In the genomic region with DNA sequence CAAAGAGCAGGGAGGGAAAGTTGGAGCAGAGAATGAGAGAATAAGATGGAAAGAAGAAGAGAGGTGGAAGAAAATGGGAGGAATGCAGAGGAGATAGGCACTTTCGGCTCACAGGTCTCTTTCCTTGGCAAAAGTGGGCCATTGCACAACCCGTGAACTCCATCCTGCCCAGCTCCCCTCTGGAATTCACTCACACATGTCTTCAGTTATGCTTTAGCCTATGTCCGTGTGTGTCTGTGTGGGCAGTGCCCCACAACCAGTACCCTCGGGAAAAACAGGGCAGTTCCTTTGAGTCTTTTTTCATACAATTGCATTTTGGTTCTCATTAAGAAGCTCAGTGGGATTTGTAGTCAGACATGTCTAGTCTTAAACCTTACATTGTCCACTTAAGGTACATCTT, we compare ENCODE assay signal across 28 cellular contexts. TPM values are rescaled to one million over a fixed set of nuclear protein-coding genes. Genes with fewer than 3 reads are reported as not detected.
DNase-seq lines count a peak whose midpoint lies in the region; ATAC-seq and FAIRE-seq lines count a peak whose summit lies in the region.
"Had no signal": no experiment of that assay in that cellular context is flagged by ENCODE, and none has a peak within 500 bp of the region (broad histone marks: within the 10 kb centered on the region; RNA-seq: fewer than 3 reads in every experiment).

No MANE protein-coding gene starts in this region.

- intact Hi-C loops in aorta (cut with DNase I): no loop called here

- no peaks in the 10 kb centered on the region for H3K9me3 ChIP-seq in aorta (ENCODE audit: control insufficient read depth, low read length)
- no peaks in the 10 kb centered on the region for H3K9me3 ChIP-seq in CD8-positive, alpha-beta memory T cell (ENCODE audit: low read length)
- H3K9me3 ChIP-seq: BLaER1, SJCRH30 had no signal

- POLR2A ChIA-PET in CD8-positive, alpha-beta memory T cell (lab: Charles Lee): no interaction called here

- no peaks in the 10 kb centered on the region for H3K36me3 Mint-ChIP-seq in CD8-positive, alpha-beta memory T cell
- H3K36me3 Mint-ChIP-seq: CD4-positive, CD25-positive, alpha-beta regulatory T cell had no signal

- WGBS in aorta, 2 donors: 82 to 89% methylated on average over 4 of the region's 4 CpGs

- no peak overlapping the region for H3K4me3 ChIP-seq in aorta (ENCODE audit: low read length in 2 of 2)
- H3K4me3 ChIP-seq in CD8-positive, alpha-beta memory T cell (ENCODE audit: low read length): no peak overlapping the region
- H3K4me3 ChIP-seq: BLaER1, SJCRH30 had no signal

- H3K4me1 ChIP-seq in aorta (ENCODE audit: control insufficient read depth in 1 of 2, insufficient read depth in 2 of 2, low read length in 2 of 2): peaks cover 6 to 7% of the 10 kb centered on the region in 2 donors
- H3K4me1 ChIP-seq in CD8-positive, alpha-beta memory T cell (ENCODE audit: insufficient read depth, low read length): no peaks in the 10 kb centered on the region
- H3K4me1 ChIP-seq: BLaER1, SJCRH30 had no signal

- ATAC-seq in aorta (ENCODE audit: low FRiP score) (no peak), HG02610 (IDR thresholded peaks at IDR 0.05; ENCODE audit: unreplicated experiment) (no peak)
- ATAC-seq: HCT116, HepG2, PC-3, Right ventricle myocardium inferior had no signal

- DNase-seq in AG08395 (ENCODE audit: low spot score) (peak; percentile 13), NCI-H226 (peak; percentile 8), fibroblast of the conjunctiva (ENCODE audit: low read depth) (peak; percentile 54), aorta (no peak), GM19239 (ENCODE audit: insufficient read length, low spot score) (no peak)
- no peak for DNase-seq in CD8-positive, alpha-beta memory T cell
- DNase-seq: CD4-positive, CD25-positive, alpha-beta regulatory T cell; COR-L47; DMS53; GDM1; Karpas-422; NCI-H1105; NCI-H146; NCI-H1930; NCI-H446 treated with DMSO at 0.1 percent for 48 hours; NCI-H526; NCI-H82; NK-92 treated with Interleukin-12 subunit alpha and Interleukin-12 subunit beta, amount 100 ng/mL, for 24 hours; PC-3; SJCRH30 had no signal

- no peak overlapping the region for H3K4me3 Mint-ChIP-seq in CD8-positive, alpha-beta memory T cell
- H3K4me3 Mint-ChIP-seq: CD4-positive, CD25-positive, alpha-beta regulatory T cell had no signal

- no peak for FAIRE-seq in GM19239 (lab: Jason Lieb, UNC)
- FAIRE-seq: GM12891, HepG2 had no signal

- H3K27me3 Mint-ChIP-seq in CD8-positive, alpha-beta memory T cell: peaks cover 3 to 5% of the 10 kb centered on the region in 2 donors
- H3K27me3 Mint-ChIP-seq: CD4-positive, CD25-positive, alpha-beta regulatory T cell had no signal

- no peak overlapping the region for H3K27ac Mint-ChIP-seq in CD8-positive, alpha-beta memory T cell
- H3K27ac Mint-ChIP-seq: CD4-positive, CD25-positive, alpha-beta regulatory T cell had no signal

- no peaks in the 10 kb centered on the region for H3K27me3 ChIP-seq in aorta (ENCODE audit: control insufficient read depth in 1 of 2, insufficient read depth in 2 of 2, low read length in 1 of 2)
- no peaks in the 10 kb centered on the region for H3K27me3 ChIP-seq in CD8-positive, alpha-beta memory T cell (ENCODE audit: insufficient read depth, low read length, poor library complexity, severe bottlenecking)
- H3K27me3 ChIP-seq: BLaER1, SJCRH30 had no signal

- peaks cover 0 to 3% (median 0%) of the 10 kb centered on the region in 5 donors for H3K9me3 Mint-ChIP-seq in CD8-positive, alpha-beta memory T cell

- no peaks in the 10 kb centered on the region for H3K36me3 ChIP-seq in aorta (ENCODE audit: control insufficient read depth in 1 of 2, insufficient read depth in 2 of 2, low read length in 1 of 2)
- no peaks in the 10 kb centered on the region for H3K36me3 ChIP-seq in CD8-positive, alpha-beta memory T cell (ENCODE audit: insufficient read depth, low read length)
- H3K36me3 ChIP-seq: BLaER1, SJCRH30 had no signal

- H3K27ac ChIP-seq in cingulate gyrus (ENCODE audit: low read depth, low read length) (peak overlapping the region; percentile 11), aorta (ENCODE audit: low read depth in 1 of 2, low read length in 2 of 2) (no peak overlapping the region)
- H3K27ac ChIP-seq in CD8-positive, alpha-beta memory T cell (ENCODE audit: low read depth, low read length): no peak overlapping the region
- H3K27ac ChIP-seq: 22Rv1, BLaER1, SJCRH30 had no signal

- no peaks in the 10 kb centered on the region for H3K4me1 Mint-ChIP-seq in CD8-positive, alpha-beta memory T cell
- H3K4me1 Mint-ChIP-seq: CD4-positive, CD25-positive, alpha-beta regulatory T cell had no signal

- CTCF ChIA-PET in CD8-positive, alpha-beta memory T cell (lab: Charles Lee): no interaction called here

RNA-seq across cellular contexts. Expression of a gene that starts 34.5 kb away (rescaled TPM):
- 100 to 1,000 TPM in 1 of 2 donors, 10 to 100 TPM in 1; 47.6 to 101 TPM for total RNA-seq in aorta
- 10 to 100 TPM; 47.8 to 59.0 TPM for polyA plus RNA-seq in aorta
- total RNA-seq in CD8-positive, alpha-beta memory T cell: not detected
- polyA plus RNA-seq in CD8-positive, alpha-beta memory T cell: not detected
- total RNA-seq: CD4-positive, CD25-positive, alpha-beta regulatory T cell had no signal
- polyA plus RNA-seq: CD4-positive, CD25-positive, alpha-beta regulatory T cell had no signal

Comparison
In these comparisons a context has a peak if more than half of its experiments do, and no peak if none do; other contexts are left out.
1. DNase-seq: peak in AG08395 (single experiment), NCI-H226 (single experiment) and fibroblast of the conjunctiva (single experiment); none in aorta (0 of 2), GM19239 (single experiment) and CD8-positive, alpha-beta memory T cell (0 of 5).
2. RNA of a gene that starts 34.5 kb away (total RNA-seq): 47.6 to 101 TPM in aorta; not detected in CD8-positive, alpha-beta memory T cell; every median in the first group is over 10 times any median in the second.